In genomic region chr6:129890701-129891100, GRCh38 we compare ENCODE assay signal across 17 cellular contexts. TPM values are rescaled to one million over a fixed set of nuclear protein-coding genes. Genes with fewer than 3 reads are reported as not detected.
A peak's percentile ranks its signal among the peaks of the same experiment; 100 is the strongest.
DNase-seq lines count a peak whose midpoint lies in the region; ATAC-seq, FAIRE-seq and TF ChIP-seq lines count a peak whose summit lies in the region.
"Had no signal": no experiment of that assay in that cellular context is flagged by ENCODE, and none has a peak within 500 bp of the region (broad histone marks: within the 10 kb centered on the region; RNA-seq: fewer than 3 reads in every experiment).

No MANE protein-coding gene starts in this region.

- H3K36me3 ChIP-seq in keratinocyte (ENCODE audit: control insufficient read depth in 2 of 2, extremely low read depth in 1 of 2, insufficient read depth in 2 of 2, low read length in 2 of 2) = no peaks in the 10 kb centered on the region
- H3K36me3 ChIP-seq: BE2C, spleen had no signal

- H3K9me3 ChIP-seq in keratinocyte (ENCODE audit: control insufficient read depth, low read depth, low read length) = no peaks in the 10 kb centered on the region
- H3K9me3 ChIP-seq: BE2C, spleen had no signal

- TF ChIP-seq CTCF in activated B cell treated with CpG ODN at 0.5 μM for 24 hours (IDR thresholded peaks at IDR 0.05) (no peak), keratinocyte (optimal IDR thresholded peaks at IDR 0.05 in 1 of 3, IDR thresholded peaks at IDR 0.05 in 1 of 3, conservative IDR thresholded peaks at IDR 0.05 in 1 of 3; ENCODE audit: extremely low read depth in 1 of 3, insufficient read depth in 2 of 3, low read length in 3 of 3) (no peak), osteocyte (IDR thresholded peaks at IDR 0.05) (no peak), mesothelial cell of epicardium (IDR thresholded peaks at IDR 0.05; ENCODE audit: unreplicated experiment) (no peak)

- H3K27ac ChIP-seq in keratinocyte (ENCODE audit: control insufficient read depth, insufficient read depth, low read length) = peak overlapping the region; percentile 82
- H3K27ac ChIP-seq: spleen had no signal

- CTCF ChIA-PET in activated B cell treated with CpG ODN at 0.5 μM for 24 hours (lab: Charles Lee) = no interaction called here

- intact Hi-C loops in activated B cell treated with CpG ODN at 0.5 μM for 24 hours (cut with micrococcal nuclease) = no loop called here

- H3K36me3 Mint-ChIP-seq in activated B cell treated with CpG ODN at 0.5 μM for 24 hours (ENCODE audit: low read depth) = no peaks in the 10 kb centered on the region
- no peaks in the 10 kb centered on the region for H3K36me3 Mint-ChIP-seq in osteocyte (ENCODE audit: unreplicated experiment)
- no peaks in the 10 kb centered on the region for H3K36me3 Mint-ChIP-seq in mesothelial cell of epicardium
- H3K36me3 Mint-ChIP-seq: activated naive CD4-positive, alpha-beta T cell treated with anti-CD3 and anti-CD28 coated beads, Interleukin-2, amount 50 U/mL, for 24 hours had no signal

- peaks cover 19% of the 10 kb centered on the region for H3K4me1 ChIP-seq in keratinocyte (ENCODE audit: control insufficient read depth, extremely low read depth, insufficient read depth, low read length)
- H3K4me1 ChIP-seq: BE2C had no signal

- peak; percentile 47 for ATAC-seq in HG02759 (IDR thresholded peaks at IDR 0.05; ENCODE audit: unreplicated experiment)
- ATAC-seq in activated B cell treated with CpG ODN at 0.5 μM for 24 hours (ENCODE audit: low read depth) = peak; percentile 50
- ATAC-seq in GM19035 (IDR thresholded peaks at IDR 0.05; ENCODE audit: unreplicated experiment) = no peak

- H3K27ac Mint-ChIP-seq in activated B cell treated with CpG ODN at 0.5 μM for 24 hours = peak overlapping the region; percentile 46
- no peak overlapping the region for H3K27ac Mint-ChIP-seq in osteocyte (ENCODE audit: unreplicated experiment)
- H3K27ac Mint-ChIP-seq in mesothelial cell of epicardium = no peak overlapping the region

- H3K9ac ChIP-seq in keratinocyte (ENCODE audit: control insufficient read depth, extremely low read depth, insufficient read depth, low read length) = peak overlapping the region; percentile 2

- no peaks in the 10 kb centered on the region for H3K9me1 ChIP-seq in keratinocyte (ENCODE audit: control insufficient read depth, extremely low read depth, insufficient read depth, low read length)

- H3K4me1 Mint-ChIP-seq in activated B cell treated with CpG ODN at 0.5 μM for 24 hours (peaks cover 17% of the 10 kb centered on the region), osteocyte (ENCODE audit: unreplicated experiment) (peaks cover 21% of the 10 kb centered on the region), mesothelial cell of epicardium (no peaks in the 10 kb centered on the region)

- dilution Hi-C loops in keratinocyte (cut with MboI; ENCODE audit: extremely low pct_ligation_motif_present, low sequenced_read_pairs) = no loop called here

- H3K27me3 Mint-ChIP-seq in activated B cell treated with CpG ODN at 0.5 μM for 24 hours (no peaks in the 10 kb centered on the region), osteocyte (ENCODE audit: unreplicated experiment) (no peaks in the 10 kb centered on the region), mesothelial cell of epicardium (ENCODE audit: low read depth) (peaks cover 24% of the 10 kb centered on the region)
- H3K27me3 Mint-ChIP-seq: activated naive CD4-positive, alpha-beta T cell treated with anti-CD3 and anti-CD28 coated beads, Interleukin-2, amount 50 U/mL, for 24 hours had no signal

- FAIRE-seq in keratinocyte (lab: Jason Lieb, UNC) = peak; percentile 44
- FAIRE-seq: frontal cortex had no signal

- H3K79me2 ChIP-seq in keratinocyte (ENCODE audit: control insufficient read depth, insufficient read depth, low read length) = no peaks in the 10 kb centered on the region

- no peak overlapping the region for H2AFZ ChIP-seq in keratinocyte (ENCODE audit: control insufficient read depth, low read length)

- H3K4me3 Mint-ChIP-seq in activated B cell treated with CpG ODN at 0.5 μM for 24 hours = no peak overlapping the region
- H3K4me3 Mint-ChIP-seq in osteocyte (ENCODE audit: unreplicated experiment) = no peak overlapping the region
- H3K4me3 Mint-ChIP-seq in mesothelial cell of epicardium = no peak overlapping the region
- H3K4me3 Mint-ChIP-seq: activated naive CD4-positive, alpha-beta T cell treated with anti-CD3 and anti-CD28 coated beads, Interleukin-2, amount 50 U/mL, for 24 hours had no signal

- H3K4me2 ChIP-seq in keratinocyte (ENCODE audit: control insufficient read depth, extremely low read depth, insufficient read depth, low read depth, low read length) = peak overlapping the region; percentile 2

- H3K27me3 ChIP-seq in keratinocyte (ENCODE audit: control insufficient read depth, extremely low read depth, insufficient read depth, low read length) = no peaks in the 10 kb centered on the region
- H3K27me3 ChIP-seq: BE2C, spleen had no signal

- POLR2A ChIA-PET in activated B cell treated with CpG ODN at 0.5 μM for 24 hours (lab: Charles Lee) = interaction anchor here (0.9 kb wide), 1 partner anchor 15 kb away, joined by 3 read pairs; no protein-coding TSS in a partner anchor

- no peak overlapping the region for H3K4me3 ChIP-seq in keratinocyte (ENCODE audit: control insufficient read depth in 2 of 3, extremely low read depth in 1 of 3, insufficient read depth in 2 of 3, low read depth in 1 of 3, low read length in 3 of 3)
- H3K4me3 ChIP-seq: spleen had no signal

- H4K20me1 ChIP-seq in keratinocyte (ENCODE audit: control insufficient read depth, extremely low read depth, insufficient read depth, low read length) = no peaks in the 10 kb centered on the region

- H3K9me3 Mint-ChIP-seq in activated B cell treated with CpG ODN at 0.5 μM for 24 hours = no peaks in the 10 kb centered on the region
- no peaks in the 10 kb centered on the region for H3K9me3 Mint-ChIP-seq in osteocyte (ENCODE audit: unreplicated experiment)
- no peaks in the 10 kb centered on the region for H3K9me3 Mint-ChIP-seq in mesothelial cell of epicardium
- H3K9me3 Mint-ChIP-seq: activated naive CD4-positive, alpha-beta T cell treated with anti-CD3 and anti-CD28 coated beads, Interleukin-2, amount 50 U/mL, for 24 hours had no signal

- DNase-seq in EL (peak; percentile 13), activated B cell treated with CpG ODN at 0.5 μM for 24 hours (no peak), keratinocyte (ENCODE audit: low read depth, low spot score) (no peak), osteocyte (ENCODE audit: extremely low spot score, unreplicated experiment) (no peak), NCI-H510A treated with DMSO at 0.1 percent for 48 hours (lab: John Stamatoyannopoulos, UW) (no peak), mesothelial cell of epicardium (ENCODE audit: low spot score in 2 of 2, unreplicated experiment in 2 of 2) (no peak)
- DNase-seq: BE2C; caudate nucleus; DMS 273 treated with DMSO at 0.1 percent for 48 hours; effector memory CD4-positive, alpha-beta T cell; NCI-H1092 treated with DMSO at 0.1 percent for 48 hours; spleen had no signal

RNA-seq across cellular contexts. Expression of gene TMEM244, which starts 29.6 kb away (rescaled TPM):
- total RNA-seq in activated B cell treated with CpG ODN at 0.5 μM for 24 hours (not detected in 2 replicates), osteocyte (not detected in 2 replicates), mesothelial cell of epicardium (not detected in 3 replicates)
- polyA plus RNA-seq in keratinocyte = 0.12 TPM in 1 of 3 replicates, not detected in the others
- polyA plus RNA-seq in keratinocyte (2011; ENCODE audit: low read depth) = not detected
- polyA plus RNA-seq in keratinocyte (2011; cell fraction: cytosol; rRNA removed) = not detected in 2 replicates
- not detected in 2 replicates for polyA plus RNA-seq in keratinocyte (2011; cell fraction: nucleus; rRNA removed)
- not detected in 2 replicates for polyA plus RNA-seq in keratinocyte (2012; ENCODE audit: low replicate concordance)
- polyA minus RNA-seq in keratinocyte = not detected in 3 replicates
- not detected for polyA minus RNA-seq in keratinocyte (2011; cell fraction: cytosol; rRNA and poly(A)+ RNA removed)
- not detected in 2 replicates for polyA minus RNA-seq in keratinocyte (2011; cell fraction: nucleus; rRNA and poly(A)+ RNA removed)
- total RNA-seq: spleen, subcutaneous adipose tissue had no signal
- polyA plus RNA-seq: spleen had no signal
